In genomic region chrX:154730271-154730883, GRCh38 we compare ENCODE assay signal across 10 cellular contexts. TPM values are rescaled to one million over a fixed set of nuclear protein-coding genes. Genes with fewer than 3 reads are reported as not detected.
DNase-seq lines count a peak whose midpoint lies in the region; ATAC-seq and TF ChIP-seq lines count a peak whose summit lies in the region.
"Had no signal": no experiment of that assay in that cellular context is flagged by ENCODE, and none has a peak within 500 bp of the region (broad histone marks: within the 10 kb centered on the region; RNA-seq: fewer than 3 reads in every experiment).

No MANE protein-coding gene starts in this region.

- no peaks in the 10 kb centered on the region for H3K9me3 Mint-ChIP-seq in natural killer cell

- POLR2A ChIA-PET in RWPE1 (lab: Yijun Ruan, JAX; ENCODE audit: low non-redundant PET) = no interaction called here

- DNase-seq in AG10803 (ENCODE audit: low read depth) = peak; percentile 89
- DNase-seq in RWPE1 (ENCODE audit: low spot score) = no peak
- DNase-seq in natural killer cell = no peak
- DNase-seq in stimulated activated CD4-positive, alpha-beta T cell treated with anti-CD3 and anti-CD28 coated beads, Interleukin-15, amount 100 ng/mL, for 24 hours = no peak
- no peak for DNase-seq in foreskin melanocyte
- DNase-seq in SIG-M5 treated with dmso at 0.1 percent for 504 hours (lab: John Stamatoyannopoulos, UW; ENCODE audit: unreplicated experiment) = no peak
- DNase-seq: NCI-H1694 treated with DMSO at 0.1 percent for 48 hours had no signal

- intact Hi-C loops in natural killer cell (cut with micrococcal nuclease) = no loop called here

- H3K36me3 Mint-ChIP-seq in natural killer cell = no peaks in the 10 kb centered on the region
- H3K36me3 Mint-ChIP-seq: brain had no signal

- peak overlapping the region; percentile 76 for H3K4me3 Mint-ChIP-seq in natural killer cell
- H3K4me3 Mint-ChIP-seq: brain had no signal

- no peaks in the 10 kb centered on the region for H3K27me3 Mint-ChIP-seq in natural killer cell (ENCODE audit: low read depth in 2 of 2)

- H3K4me1 Mint-ChIP-seq in natural killer cell = peaks cover 89 to 90% of the 10 kb centered on the region in 2 donors

- peak; percentile 50 for ATAC-seq in esophagus mucosa
- no peak for ATAC-seq in natural killer cell
- no peak for ATAC-seq in HG02763 (IDR thresholded peaks at IDR 0.05; ENCODE audit: unreplicated experiment)

- no peak for TF ChIP-seq CTCF in AG10803 (conservative IDR thresholded peaks at IDR 0.05; ENCODE audit: low read length)
- TF ChIP-seq CTCF in RWPE1 (conservative IDR thresholded peaks at IDR 0.05; ENCODE audit: low read depth) = no peak
- no peak for TF ChIP-seq CTCF in natural killer cell (IDR thresholded peaks at IDR 0.05)

- peak overlapping the region; percentile 86 to 87 for H3K27ac Mint-ChIP-seq in natural killer cell

- CTCF ChIA-PET in RWPE1 (lab: Yijun Ruan, JAX) = interaction anchor here (0.8 kb wide), 1 partner anchor 18 kb away, joined by 3 read pairs; no protein-coding TSS in a partner anchor

- no peak overlapping the region for H3K4me3 ChIP-seq in AG10803 (ENCODE audit: low read length)

- H3K27ac ChIP-seq in RWPE1 = peak overlapping the region; percentile 89

RNA-seq across cellular contexts. Expression of gene GAB3, which starts 20.5 kb away (rescaled TPM):
- 0.52 TPM for total RNA-seq in esophagus mucosa
- 10 to 100 TPM; 55.6 to 89.8 (median 77.4) TPM for total RNA-seq in natural killer cell

RNA-seq across cellular contexts. Expression of gene DKC1, which starts 32.3 kb away (rescaled TPM):
- total RNA-seq in esophagus mucosa = 44.8 TPM
- 10 to 100 TPM; 41.8 to 54.3 (median 53.9) TPM for total RNA-seq in natural killer cell

Comparison
In these comparisons a context has a peak if more than half of its experiments do, and no peak if none do; other contexts are left out.
1. RNA of gene GAB3, which starts 20.5 kb away (total RNA-seq): 55.6 to 89.8 TPM in natural killer cell; 0.52 TPM in esophagus mucosa (single experiment); every median in the first group is over 10 times any median in the second.